ENCODE assay signal across 8 cellular contexts in genomic region chr1:237041795-237042466, GRCh38. TPM values are rescaled to one million over a fixed set of nuclear protein-coding genes. Genes with fewer than 3 reads are reported as not detected.
DNase-seq lines count a peak whose midpoint lies in the region; ATAC-seq and TF ChIP-seq lines count a peak whose summit lies in the region.

Gene RYR2 (plus strand): TSS chr1:237042184. CDS start chr1:237042522, 338 bp downstream.

- POLR2A ChIA-PET in A673 (lab: Charles Lee; ENCODE audit: low non-redundant PET) = no interaction called here
- POLR2A ChIA-PET in T-cell (lab: Charles Lee) = no interaction called here

- H3K36me3 ChIP-seq in A673 (ENCODE audit: insufficient read depth, low read length, poor library complexity, severe bottlenecking) (no peaks in the 10 kb centered on the region), vagina (no peaks in the 10 kb centered on the region)

- intact Hi-C loops in A673 (cut with micrococcal nuclease; ENCODE audit: unreplicated experiment) (loop anchor here (10.0 kb wide), 2 partner anchors 343 to 513 kb away; no protein-coding TSS in a partner anchor), vagina (cut with DNase I) (no loop called here)

- H3K27me3 ChIP-seq in A673 (replicated peaks; ENCODE audit: insufficient read depth, low read depth, low read length, poor library complexity) = peaks cover 4% of the 10 kb centered on the region
- no peaks in the 10 kb centered on the region for H3K27me3 ChIP-seq in vagina

- H3K36me3 Mint-ChIP-seq in T-cell = no peaks in the 10 kb centered on the region

- H3K4me1 Mint-ChIP-seq in T-cell = peaks cover 0 to 18% (median 15%) of the 10 kb centered on the region in 3 donors

- H3K4me3 ChIP-seq in A673 (ENCODE audit: low read depth, low read length, poor library complexity, severe bottlenecking) = peak within 1 kb of the TSS; percentile 51
- peak within 1 kb of the TSS; percentile 48 to 56 for H3K4me3 ChIP-seq in vagina

- TF ChIP-seq CTCF in A673 (conservative IDR thresholded peaks at IDR 0.05; ENCODE audit: low read depth, low read length) (peak; percentile 51), vagina (IDR thresholded peaks at IDR 0.05) (peak in 1 of 3 experiments; percentile 12)

- H3K27me3 Mint-ChIP-seq in T-cell = peaks cover 33 to 45% of the 10 kb centered on the region in 2 donors

- H3K4me1 ChIP-seq in A673 (ENCODE audit: insufficient read depth, low read length, poor library complexity, severe bottlenecking) (no peaks in the 10 kb centered on the region), vagina (peaks cover 9% of the 10 kb centered on the region)

- CTCF ChIA-PET in A673 (lab: Charles Lee) = interaction anchor here (0.6 to 1.1 kb wide), 2 partner anchors 12 to 345 kb away, joined by 3 read pairs; no protein-coding TSS in a partner anchor
- CTCF ChIA-PET in T-cell (lab: Charles Lee) = no interaction called here

- H3K4me3 Mint-ChIP-seq in T-cell = peak within 1 kb of the TSS in 1 of 3 donors; percentile 71

- H3K9me3 Mint-ChIP-seq in T-cell = no peaks in the 10 kb centered on the region

- TF ChIP-seq POLR2A in vagina (IDR thresholded peaks at IDR 0.05) = no peak

- H3K27ac ChIP-seq in A673 (ENCODE audit: low read depth, low read length, poor library complexity, severe bottlenecking) (no peak within 1 kb of the TSS), vagina (peak within 1 kb of the TSS; percentile 20)

- ATAC-seq in GM21423 (IDR thresholded peaks at IDR 0.05; ENCODE audit: unreplicated experiment) = no peak
- no peak for ATAC-seq in T-cell (replicated peaks in 1 of 4)

- no TSS peak for BruUV-seq in A673 (replicated peaks; lab: Mats Ljungman, UMichigan)

- no peak within 1 kb of the TSS for H3K27ac Mint-ChIP-seq in T-cell

- H3K9me3 ChIP-seq in A673 (ENCODE audit: low read depth, low read length, poor library complexity, severe bottlenecking) (no peaks in the 10 kb centered on the region), vagina (no peaks in the 10 kb centered on the region)

- DNase-seq in A673 (ENCODE audit: low spot score) = peak; percentile 64
- DNase-seq in NCI-H1092 (lab: John Stamatoyannopoulos, UW) = peak; percentile 34
- peak; percentile 10 for DNase-seq in dermis blood vessel endothelial cell
- peak; percentile 32 for DNase-seq in midbrain (lab: John Stamatoyannopoulos, UW)
- DNase-seq in vagina (ENCODE audit: extremely low spot score in 2 of 2) = no peak
- DNase-seq in epidermal melanocyte (ENCODE audit: insufficient read length, low spot score) = no peak
- no peak for DNase-seq in T-cell

RNA-seq across cellular contexts. Expression of gene RYR2, which starts in this region (rescaled TPM):
- total RNA-seq in A673 (2021) (2.0 and 2.8 TPM in 2 replicates), dermis blood vessel endothelial cell (under 0.01 and 0.09 TPM in 2 replicates), vagina (1.5 TPM), T-cell (under 1 TPM in 4 of 5 donors, not detected in 1; 0.07 to 0.33 (median 0.18) TPM)

Comparison
In these comparisons a context has a peak if more than half of its experiments do, and no peak if none do; other contexts are left out.
1. Peak in DNase-seq in dermis blood vessel endothelial cell; RNA of the gene not detected or under 1 TPM.
2. DNase-seq: peak in A673 (single experiment), NCI-H1092 (single experiment) and midbrain (single experiment); none in vagina (0 of 2), epidermal melanocyte (single experiment) and T-cell (0 of 34).